ENCODE assay signal across 26 cellular contexts in the genomic region with DNA sequence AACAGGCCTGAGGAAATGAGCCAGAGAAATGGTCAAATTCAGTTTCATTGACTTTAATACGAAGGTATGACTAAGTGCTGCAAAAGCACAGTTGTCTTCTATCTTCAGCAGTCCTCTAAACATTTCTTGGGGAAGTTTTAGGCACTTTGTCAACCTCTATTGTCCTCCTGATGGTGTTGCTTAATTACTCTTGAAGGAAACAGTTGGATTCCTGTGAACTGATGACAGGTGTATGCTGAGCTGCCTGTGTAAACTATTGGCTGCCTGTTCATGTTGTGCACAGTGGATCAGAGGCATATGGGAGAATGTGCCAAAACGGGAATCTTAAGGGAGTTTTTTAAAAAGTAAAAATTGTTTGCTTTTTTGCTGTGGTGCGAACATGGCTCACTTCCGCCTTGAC.
"Had no signal": no experiment of that assay in that cellular context is flagged by ENCODE, and none has a peak within 500 bp of the region (broad histone marks: within the 10 kb centered on the region; RNA-seq: fewer than 3 reads in every experiment).

No MANE protein-coding gene starts in this region.

- H3K36me3 ChIP-seq: breast epithelium had no signal

- H2AFZ ChIP-seq: PC-9 had no signal

- H3K9me3 ChIP-seq: breast epithelium had no signal

- H3K4me1 Mint-ChIP-seq: activated naive CD4-positive, alpha-beta T cell treated with anti-CD3 and anti-CD28 coated beads, Interleukin-2, amount 50 U/mL, for 24 hours; T-helper 17 cell had no signal

- H3K27ac Mint-ChIP-seq: activated CD8-positive, alpha-beta T cell treated with anti-CD3 and anti-CD28 coated beads, Interleukin-2, amount 10 ng/mL, durations not matched to agents 7 days and 5 days; activated naive CD4-positive, alpha-beta T cell treated with anti-CD3 and anti-CD28 coated beads, Interleukin-2, amount 50 U/mL, for 24 hours; activated T-helper 1 cell treated with anti-CD3 and anti-CD28 coated beads, Interleukin-12 subunit alpha, Interleukin-12 subunit beta, Interleukin-2, Interleukin-4 antibody, amounts not matched to agents 30 ng/mL and 10 ng/mL and 1 ng/mL, durations not matched to agents 14 hours and 24 hours and 36 hours; T-helper 17 cell; WTC11 had no signal

- H3K4me2 ChIP-seq: PC-9 had no signal

- ATAC-seq: activated CD8-positive, alpha-beta T cell treated with anti-CD3 and anti-CD28 coated beads, Interleukin-2, amount 10 ng/mL, durations not matched to agents 7 days and 5 days; K562; T-helper 17 cell; WTC11 had no signal

- H3K4me3 Mint-ChIP-seq: activated CD8-positive, alpha-beta T cell treated with anti-CD3 and anti-CD28 coated beads, Interleukin-2, amount 10 ng/mL, durations not matched to agents 7 days and 5 days; activated naive CD4-positive, alpha-beta T cell treated with anti-CD3 and anti-CD28 coated beads, Interleukin-2, amount 50 U/mL, for 24 hours; activated T-helper 1 cell treated with anti-CD3 and anti-CD28 coated beads, Interleukin-12 subunit alpha, Interleukin-12 subunit beta, Interleukin-2, Interleukin-4 antibody, amounts not matched to agents 30 ng/mL and 10 ng/mL and 1 ng/mL, durations not matched to agents 14 hours and 24 hours and 36 hours; T-helper 17 cell; WTC11 had no signal

- H3K27ac ChIP-seq: breast epithelium, PC-9 had no signal

- H3K36me3 Mint-ChIP-seq: activated naive CD4-positive, alpha-beta T cell treated with anti-CD3 and anti-CD28 coated beads, Interleukin-2, amount 50 U/mL, for 24 hours; WTC11 had no signal

- H3K27me3 ChIP-seq: breast epithelium had no signal

- H3K9me3 Mint-ChIP-seq: activated naive CD4-positive, alpha-beta T cell treated with anti-CD3 and anti-CD28 coated beads, Interleukin-2, amount 50 U/mL, for 24 hours had no signal

- DNase-seq: activated CD4-positive, alpha-beta T cell treated with anti-CD3 and anti-CD28 coated beads for 48 hours; activated CD4-positive, alpha-beta T cell treated with anti-CD3 and anti-CD28 coated beads, Interleukin-2, amount 50 U/mL, for 4 hours; activated CD4-positive, CD25-positive, alpha-beta regulatory T cell treated with anti-CD3 and anti-CD28 coated beads, Interleukin-2, amount 50 U/mL, for 72 hours; activated CD8-positive, alpha-beta memory T cell treated with anti-CD3 and anti-CD28 coated beads, Interleukin-2, amount 50 U/mL, for 48 hours; activated CD8-positive, alpha-beta T cell treated with anti-CD3 and anti-CD28 coated beads, Interleukin-2, amount 10 ng/mL, durations not matched to agents 7 days and 5 days; activated effector memory CD4-positive, alpha-beta T cell treated with Interleukin-2 at 50 U/mL for 16 hours; activated naive CD4-positive, alpha-beta T cell; activated T-cell treated with anti-CD3 and anti-CD28 coated beads, Interleukin-2, amount 50 U/mL, for 1 hour; aorta; Kasumi-1; NCI-H1105 treated with DMSO at 0.1 percent for 48 hours; NCI-H1436 treated with DMSO at 0.1 percent for 48 hours; NCI-H1930; NCI-H345; NCI-H510A; NCI-H526 treated with DMSO at 0.1 percent for 48 hours; NK-92 treated with Interleukin-12 subunit alpha and Interleukin-12 subunit beta, amount 100 ng/mL, for 24 hours; PC-9; SHP77 treated with DMSO at 0.1 percent for 48 hours; T-helper 17 cell; T-helper 9 cell had no signal

- H3K27me3 Mint-ChIP-seq: activated naive CD4-positive, alpha-beta T cell treated with anti-CD3 and anti-CD28 coated beads, Interleukin-2, amount 50 U/mL, for 24 hours; T-helper 17 cell had no signal

- H3K4me3 ChIP-seq: breast epithelium, K562, PC-9 had no signal
